ENCODE assay signal across 2 cellular contexts in the genomic region with DNA sequence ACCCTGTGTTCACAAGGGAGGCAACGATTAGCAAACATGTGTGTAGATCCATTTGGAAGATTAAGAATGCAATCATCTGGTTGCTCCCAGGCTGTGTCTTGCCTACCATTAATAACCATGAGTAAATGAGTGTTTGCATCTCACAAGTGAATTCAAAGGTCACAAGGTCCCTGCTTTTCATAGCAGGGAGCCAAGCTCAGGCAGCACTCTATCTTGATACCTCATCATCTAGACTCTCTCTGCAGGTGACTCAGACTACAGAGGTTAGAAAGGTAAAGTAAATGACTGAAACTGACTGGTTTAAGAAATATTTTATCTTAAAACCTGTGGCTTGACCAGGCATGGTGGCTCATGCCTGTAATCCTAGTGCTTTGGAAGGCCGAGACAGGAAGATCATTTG.
TF ChIP-seq lines count a peak whose summit lies in the region.

No MANE protein-coding gene starts in this region.

TF ChIP-seq in SK-N-SH, 30 proteins besides CTCF, POLR2A, EP300 and RAD21 (continued from another document):
- TF ChIP-seq NRF1 (IDR thresholded peaks at IDR 0.05; ENCODE audit: low read depth, low read length) (no peak), GATA2 (CRISPR knock-in tag; IDR thresholded peaks at IDR 0.05) (peak; percentile 33; the same call in 1 of the 2 replicates), ELF1 (IDR thresholded peaks at IDR 0.05) (no peak), JUND (IDR thresholded peaks at IDR 0.05) (no peak), SMC3 (IDR thresholded peaks at IDR 0.05; ENCODE audit: low read depth, low read length) (no peak), EZH2phosphoT487 (IDR thresholded peaks at IDR 0.05; ENCODE audit: borderline replicate concordance, low read depth) (no peak), MEF2A (IDR thresholded peaks at IDR 0.05; ENCODE audit: borderline replicate concordance, low read depth) (no peak), SIN3A (IDR thresholded peaks at IDR 0.05; ENCODE audit: borderline replicate concordance, low read depth, low read length) (no peak)

TF ChIP-seq in SK-N-SH treated with all-trans-retinoic acid at 6 μM for 48 hours, 23 proteins besides CTCF, POLR2A, EP300 and RAD21:
- TF ChIP-seq, protein P1, sequence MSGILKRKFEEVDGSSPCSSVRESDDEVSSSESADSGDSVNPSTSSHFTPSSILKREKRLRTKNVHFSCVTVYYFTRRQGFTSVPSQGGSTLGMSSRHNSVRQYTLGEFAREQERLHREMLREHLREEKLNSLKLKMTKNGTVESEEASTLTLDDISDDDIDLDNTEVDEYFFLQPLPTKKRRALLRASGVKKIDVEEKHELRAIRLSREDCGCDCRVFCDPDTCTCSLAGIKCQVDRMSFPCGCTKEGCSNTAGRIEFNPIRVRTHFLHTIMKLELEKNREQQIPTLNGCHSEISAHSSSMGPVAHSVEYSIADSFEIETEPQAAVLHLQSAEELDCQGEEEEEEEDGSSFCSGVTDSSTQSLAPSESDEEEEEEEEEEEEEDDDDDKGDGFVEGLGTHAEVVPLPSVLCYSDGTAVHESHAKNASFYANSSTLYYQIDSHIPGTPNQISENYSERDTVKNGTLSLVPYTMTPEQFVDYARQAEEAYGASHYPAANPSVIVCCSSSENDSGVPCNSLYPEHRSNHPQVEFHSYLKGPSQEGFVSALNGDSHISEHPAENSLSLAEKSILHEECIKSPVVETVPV (CRISPR knock-in tag; IDR thresholded peaks at IDR 0.05): no peak
- TF ChIP-seq PPARA (CRISPR knock-in tag; IDR thresholded peaks at IDR 0.05; ENCODE audit: borderline replicate concordance) (no peak), ESRRG (CRISPR knock-in tag; IDR thresholded peaks at IDR 0.05) (no peak), ZNF8 (CRISPR knock-in tag; IDR thresholded peaks at IDR 0.05) (no peak), BACH2 (CRISPR knock-in tag; IDR thresholded peaks at IDR 0.05; ENCODE audit: borderline replicate concordance) (no peak), CSDC2 (CRISPR knock-in tag; IDR thresholded peaks at IDR 0.05) (no peak), ARNTL (CRISPR knock-in tag; IDR thresholded peaks at IDR 0.05; ENCODE audit: borderline replicate concordance, low read depth) (no peak), GLIS3 (CRISPR knock-in tag; IDR thresholded peaks at IDR 0.05) (no peak)
- TF ChIP-seq, protein P2, sequence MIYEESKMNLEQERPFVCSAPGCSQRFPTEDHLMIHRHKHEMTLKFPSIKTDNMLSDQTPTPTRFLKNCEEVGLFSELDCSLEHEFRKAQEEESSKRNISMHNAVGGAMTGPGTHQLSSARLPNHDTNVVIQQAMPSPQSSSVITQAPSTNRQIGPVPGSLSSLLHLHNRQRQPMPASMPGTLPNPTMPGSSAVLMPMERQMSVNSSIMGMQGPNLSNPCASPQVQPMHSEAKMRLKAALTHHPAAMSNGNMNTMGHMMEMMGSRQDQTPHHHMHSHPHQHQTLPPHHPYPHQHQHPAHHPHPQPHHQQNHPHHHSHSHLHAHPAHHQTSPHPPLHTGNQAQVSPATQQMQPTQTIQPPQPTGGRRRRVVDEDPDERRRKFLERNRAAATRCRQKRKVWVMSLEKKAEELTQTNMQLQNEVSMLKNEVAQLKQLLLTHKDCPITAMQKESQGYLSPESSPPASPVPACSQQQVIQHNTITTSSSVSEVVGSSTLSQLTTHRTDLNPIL (CRISPR knock-in tag; IDR thresholded peaks at IDR 0.05; ENCODE audit: low read depth): no peak
- TF ChIP-seq, protein P3, sequence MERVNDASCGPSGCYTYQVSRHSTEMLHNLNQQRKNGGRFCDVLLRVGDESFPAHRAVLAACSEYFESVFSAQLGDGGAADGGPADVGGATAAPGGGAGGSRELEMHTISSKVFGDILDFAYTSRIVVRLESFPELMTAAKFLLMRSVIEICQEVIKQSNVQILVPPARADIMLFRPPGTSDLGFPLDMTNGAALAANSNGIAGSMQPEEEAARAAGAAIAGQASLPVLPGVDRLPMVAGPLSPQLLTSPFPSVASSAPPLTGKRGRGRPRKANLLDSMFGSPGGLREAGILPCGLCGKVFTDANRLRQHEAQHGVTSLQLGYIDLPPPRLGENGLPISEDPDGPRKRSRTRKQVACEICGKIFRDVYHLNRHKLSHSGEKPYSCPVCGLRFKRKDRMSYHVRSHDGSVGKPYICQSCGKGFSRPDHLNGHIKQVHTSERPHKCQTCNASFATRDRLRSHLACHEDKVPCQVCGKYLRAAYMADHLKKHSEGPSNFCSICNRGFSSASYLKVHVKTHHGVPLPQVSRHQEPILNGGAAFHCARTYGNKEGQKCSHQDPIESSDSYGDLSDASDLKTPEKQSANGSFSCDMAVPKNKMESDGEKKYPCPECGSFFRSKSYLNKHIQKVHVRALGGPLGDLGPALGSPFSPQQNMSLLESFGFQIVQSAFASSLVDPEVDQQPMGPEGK (CRISPR knock-in tag; IDR thresholded peaks at IDR 0.05; ENCODE audit: borderline replicate concordance): no peak
